Comparison of ENCODE assay signal across 7 cellular contexts in genomic region chr2:190216829-190217228, GRCh38.
A peak's percentile ranks its signal among the peaks of the same experiment; 100 is the strongest.
DNase-seq lines count a peak whose midpoint lies in the region; ATAC-seq, FAIRE-seq and TF ChIP-seq lines count a peak whose summit lies in the region.

No MANE protein-coding gene starts in this region.

- H3K4me1 Mint-ChIP-seq in immature natural killer cell: peaks cover 24 to 41% of the 10 kb centered on the region in 2 donors

- TF ChIP-seq POLR2A in GM12892 (IDR thresholded peaks at IDR 0.05; ENCODE audit: low read depth, low read length): no peak

- H3K27me3 ChIP-seq in brain microvascular endothelial cell (replicated peaks): no peaks in the 10 kb centered on the region
- no peaks in the 10 kb centered on the region for H3K27me3 ChIP-seq in small intestine (ENCODE audit: control insufficient read depth in 2 of 2, insufficient read depth in 2 of 2, low read length in 2 of 2)

- FAIRE-seq in small intestine (lab: Jason Lieb, UNC) (no peak), GM12892 (lab: Jason Lieb, UNC) (no peak)

- H3K27me3 Mint-ChIP-seq in immature natural killer cell (ENCODE audit: low read depth in 3 of 3): peaks cover 0 to 3% (median 2%) of the 10 kb centered on the region in 3 donors

- DNase-seq in NCI-H2081 (lab: John Stamatoyannopoulos, UW) (peak; percentile 37 to 69), brain microvascular endothelial cell (no peak), small intestine (peak; percentile 11), GM12892 (ENCODE audit: insufficient read length) (no peak), immature natural killer cell (no peak)

- ATAC-seq in GM21786 (IDR thresholded peaks at IDR 0.05; ENCODE audit: unreplicated experiment): peak; percentile 66
- no peak for ATAC-seq in HG03139 (IDR thresholded peaks at IDR 0.05; ENCODE audit: unreplicated experiment)

- in situ Hi-C loops in brain microvascular endothelial cell (cut with HindIII; ENCODE audit: low pct_ligation_motif_present, low sequenced_read_pairs): no loop called here

- H3K27ac ChIP-seq in brain microvascular endothelial cell (no peak overlapping the region), small intestine (ENCODE audit: low read depth in 1 of 2, low read length in 1 of 2) (no peak overlapping the region)

- H3K9me3 ChIP-seq in small intestine (ENCODE audit: control insufficient read depth, low read depth): no peaks in the 10 kb centered on the region

- no peaks in the 10 kb centered on the region for H3K4me1 ChIP-seq in small intestine (ENCODE audit: control insufficient read depth in 2 of 2, insufficient read depth in 1 of 2, low read depth in 1 of 2, low read length in 1 of 2)

- TF ChIP-seq CTCF in brain microvascular endothelial cell (IDR thresholded peaks at IDR 0.05; ENCODE audit: low read depth, low read length, missing control alignments): peak; percentile 11

- H3K27ac Mint-ChIP-seq in immature natural killer cell: no peak overlapping the region

- H3K4me3 ChIP-seq in brain microvascular endothelial cell (ENCODE audit: low read depth, low read length) (no peak overlapping the region), small intestine (ENCODE audit: low read depth in 1 of 2, low read length in 2 of 2) (no peak overlapping the region)

- no peak overlapping the region for H3K4me3 Mint-ChIP-seq in immature natural killer cell

- 44 to 75% (median 70%) methylated on average over 3 of the region's 3 CpGs for WGBS in small intestine, 3 donors

- H3K9me3 Mint-ChIP-seq in immature natural killer cell: no peaks in the 10 kb centered on the region

- no peaks in the 10 kb centered on the region for H3K36me3 ChIP-seq in brain microvascular endothelial cell (replicated peaks)
- peaks cover 2 to 3% of the 10 kb centered on the region in 2 donors for H3K36me3 ChIP-seq in small intestine (ENCODE audit: control insufficient read depth in 2 of 2, insufficient read depth in 2 of 2, low read length in 2 of 2)

- H3K36me3 Mint-ChIP-seq in immature natural killer cell: peaks cover 6 to 38% (median 11%) of the 10 kb centered on the region in 3 donors

Comparison
In these comparisons a context has a peak if more than half of its experiments do, and no peak if none do; other contexts are left out.
1. DNase-seq: peak in NCI-H2081 (2 of 2) and small intestine (single experiment); none in brain microvascular endothelial cell (single experiment), GM12892 (single experiment) and immature natural killer cell (0 of 3).